ENCODE assay signal across 21 cellular contexts in the genomic region with DNA sequence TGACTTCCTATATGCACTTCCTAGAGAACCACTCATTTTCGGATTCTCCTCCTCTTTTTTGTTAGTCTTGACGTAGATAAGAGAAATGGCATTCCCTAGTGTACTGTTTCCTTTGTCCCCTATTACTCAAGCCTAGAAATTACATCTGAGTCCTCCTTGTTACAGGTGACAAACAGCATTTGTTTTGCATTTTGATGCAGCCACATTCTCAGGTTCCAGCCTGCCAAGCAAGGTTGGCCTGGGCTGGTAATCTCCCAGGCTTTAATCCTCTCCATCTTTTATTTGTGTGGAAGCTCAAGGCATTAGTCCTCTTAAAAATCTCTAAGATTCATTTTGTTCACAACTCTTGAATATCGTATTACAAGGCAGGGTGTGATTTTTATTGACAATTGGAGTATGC.
A peak's percentile ranks its signal among the peaks of the same experiment; 100 is the strongest.
DNase-seq lines count a peak whose midpoint lies in the region; ATAC-seq and TF ChIP-seq lines count a peak whose summit lies in the region.
"Had no signal": no experiment of that assay in that cellular context is flagged by ENCODE, and none has a peak within 500 bp of the region (broad histone marks: within the 10 kb centered on the region; RNA-seq: fewer than 3 reads in every experiment).

No MANE protein-coding gene starts in this region.

- H3K4me1 ChIP-seq in GM23338 (ENCODE audit: insufficient read depth), result peaks cover 5% of the 10 kb centered on the region; the same call in 1 of the 2 replicates

- TF ChIP-seq CTCF in GM23338 (conservative IDR thresholded peaks at IDR 0.05; ENCODE audit: low read depth in 2 of 2) (no peak), WTC11 (IDR thresholded peaks at IDR 0.05) (no peak), foreskin fibroblast (IDR thresholded peaks at IDR 0.05; ENCODE audit: low read depth, low read length) (no peak)

- H3K27ac ChIP-seq in GM23338 (ENCODE audit: low read depth), result no peak overlapping the region
- H3K27ac ChIP-seq: ovary, RWPE1, SJSA1, tibial nerve had no signal

- peaks cover 4% of the 10 kb centered on the region for H3K27me3 Mint-ChIP-seq in GM23338 (ENCODE audit: insufficient read depth, low read depth, poor library complexity)
- no peaks in the 10 kb centered on the region for H3K27me3 Mint-ChIP-seq in WTC11 (ENCODE audit: low read depth)

- no peak overlapping the region; the same call in 1 of the 2 replicates for H3K27ac Mint-ChIP-seq in GM23338
- H3K27ac Mint-ChIP-seq in WTC11, result peak overlapping the region; percentile 53
- H3K27ac Mint-ChIP-seq in activated naive CD4-positive, alpha-beta T cell treated with anti-CD3 and anti-CD28 coated beads, Interleukin-2, amount 50 U/mL, for 72 hours, result no peak overlapping the region
- H3K27ac Mint-ChIP-seq: activated CD4-positive, alpha-beta T cell treated with anti-CD3 and anti-CD28 coated beads, Interleukin-2, amount 10 ng/mL, durations not matched to agents 7 days and 5 days; activated naive CD8-positive, alpha-beta T cell treated with anti-CD3 and anti-CD28 coated beads, Interleukin-2, amount 10 ng/mL, durations not matched to agents 7 days and 5 days; memory B cell; nephron progenitor cell had no signal

- H3K9me3 Mint-ChIP-seq in GM23338 (no peaks in the 10 kb centered on the region), WTC11 (no peaks in the 10 kb centered on the region)
- H3K9me3 Mint-ChIP-seq in activated naive CD4-positive, alpha-beta T cell treated with anti-CD3 and anti-CD28 coated beads, Interleukin-2, amount 50 U/mL, for 72 hours, result no peaks in the 10 kb centered on the region
- H3K9me3 Mint-ChIP-seq: activated CD4-positive, alpha-beta T cell treated with anti-CD3 and anti-CD28 coated beads, Interleukin-2, amount 10 ng/mL, durations not matched to agents 7 days and 5 days; activated naive CD8-positive, alpha-beta T cell treated with anti-CD3 and anti-CD28 coated beads, Interleukin-2, amount 10 ng/mL, durations not matched to agents 7 days and 5 days; nephron progenitor cell had no signal

- no peaks in the 10 kb centered on the region for H3K79me2 ChIP-seq in GM23338 (replicated peaks; ENCODE audit: insufficient read depth)

- H3K27me3 ChIP-seq in GM23338 (ENCODE audit: insufficient read depth), result no peaks in the 10 kb centered on the region
- H3K27me3 ChIP-seq: ovary, SJSA1, tibial nerve had no signal

- ATAC-seq in GM23338, result peak; percentile 69
- ATAC-seq in WTC11, result peak; percentile 75
- ATAC-seq in activated naive CD4-positive, alpha-beta T cell treated with anti-CD3 and anti-CD28 coated beads, Interleukin-2, amount 50 U/mL, for 72 hours, result no peak

- H3K4me2 ChIP-seq in GM23338, result no peak overlapping the region

- H3F3A ChIP-seq in GM23338 (replicated peaks; ENCODE audit: low read depth), result no peaks in the 10 kb centered on the region

- H3K4me3 Mint-ChIP-seq in GM23338 (no peak overlapping the region), WTC11 (no peak overlapping the region)
- H3K4me3 Mint-ChIP-seq: activated CD4-positive, alpha-beta T cell treated with anti-CD3 and anti-CD28 coated beads, Interleukin-2, amount 10 ng/mL, durations not matched to agents 7 days and 5 days; activated naive CD8-positive, alpha-beta T cell treated with anti-CD3 and anti-CD28 coated beads, Interleukin-2, amount 10 ng/mL, durations not matched to agents 7 days and 5 days; memory B cell; nephron progenitor cell had no signal

- CTCF ChIA-PET in WTC11 (lab: Charles Lee), result no interaction called here

- H3K4me1 Mint-ChIP-seq in GM23338 (peaks cover 16% of the 10 kb centered on the region), WTC11 (peaks cover 34% of the 10 kb centered on the region)
- H3K4me1 Mint-ChIP-seq: activated CD4-positive, alpha-beta T cell treated with anti-CD3 and anti-CD28 coated beads, Interleukin-2, amount 10 ng/mL, durations not matched to agents 7 days and 5 days; activated naive CD8-positive, alpha-beta T cell treated with anti-CD3 and anti-CD28 coated beads, Interleukin-2, amount 10 ng/mL, durations not matched to agents 7 days and 5 days; memory B cell had no signal

- H4K20me1 ChIP-seq in GM23338 (replicated peaks; ENCODE audit: insufficient read depth), result no peaks in the 10 kb centered on the region

- POLR2A ChIA-PET in WTC11 (lab: Charles Lee), result no interaction called here

- DNase-seq in D341Med (ENCODE audit: low spot score) (peak; percentile 50), GM23338 (ENCODE audit: low spot score) (peak; percentile 62), NCI-H2227 (lab: John Stamatoyannopoulos, UW; ENCODE audit: unreplicated experiment) (peak; percentile 57), WTC11 (ENCODE audit: low spot score) (no peak), globus pallidus (ENCODE audit: low spot score) (no peak), foreskin fibroblast (no peak)
- no peak for DNase-seq in activated naive CD4-positive, alpha-beta T cell treated with anti-CD3 and anti-CD28 coated beads, Interleukin-2, amount 50 U/mL, for 72 hours (ENCODE audit: low spot score in 2 of 2)
- DNase-seq: activated CD4-positive, alpha-beta T cell treated with anti-CD3 and anti-CD28 coated beads, Interleukin-2, amount 10 ng/mL, durations not matched to agents 7 days and 5 days; activated effector memory CD4-positive, alpha-beta T cell treated with Interleukin-2 at 50 U/mL for 16 hours; activated naive CD8-positive, alpha-beta T cell treated with anti-CD3 and anti-CD28 coated beads, Interleukin-2, amount 10 ng/mL, durations not matched to agents 7 days and 5 days; aorta; DND-41; IMR-90; NCI-H1930; nephron progenitor cell; ovary; stimulated activated CD4-positive, alpha-beta T cell treated with anti-CD3 and anti-CD28 coated beads, Interleukin-4, amount 100 ng/mL, for 4 hours had no signal

- no peak overlapping the region for H3K4me3 ChIP-seq in GM23338
- no peak overlapping the region for H3K4me3 ChIP-seq in foreskin fibroblast (ENCODE audit: low read depth in 1 of 2, low read length in 2 of 2)
- H3K4me3 ChIP-seq: ovary, SJSA1, tibial nerve had no signal

- H3K9me2 ChIP-seq in GM23338 (ENCODE audit: insufficient read depth), result no peaks in the 10 kb centered on the region

- H3K36me3 Mint-ChIP-seq in GM23338 (ENCODE audit: low read depth) (no peaks in the 10 kb centered on the region), WTC11 (no peaks in the 10 kb centered on the region)
- no peaks in the 10 kb centered on the region for H3K36me3 Mint-ChIP-seq in activated naive CD4-positive, alpha-beta T cell treated with anti-CD3 and anti-CD28 coated beads, Interleukin-2, amount 50 U/mL, for 72 hours
- H3K36me3 Mint-ChIP-seq: activated naive CD8-positive, alpha-beta T cell treated with anti-CD3 and anti-CD28 coated beads, Interleukin-2, amount 10 ng/mL, durations not matched to agents 7 days and 5 days; memory B cell had no signal

- H3K36me3 ChIP-seq in GM23338 (ENCODE audit: insufficient read depth), result no peaks in the 10 kb centered on the region
- H3K36me3 ChIP-seq: ovary, SJSA1, tibial nerve had no signal

- no peak overlapping the region for H2AFZ ChIP-seq in GM23338

TF ChIP-seq in GM23338, 12 proteins besides CTCF, POLR2A, EP300 and RAD21 (continues in another document):
- TF ChIP-seq EZH2phosphoT487 (IDR thresholded peaks at IDR 0.05; ENCODE audit: unreplicated experiment), result no peak

TF ChIP-seq in WTC11, 78 proteins besides CTCF, POLR2A, EP300 and RAD21:
- no peak for TF ChIP-seq NFYB (CRISPR knock-in tag; conservative IDR thresholded peaks at IDR 0.05; ENCODE audit: low read depth)
- TF ChIP-seq MXD4 (CRISPR knock-in tag; IDR thresholded peaks at IDR 0.05; ENCODE audit: borderline replicate concordance), result no peak
- TF ChIP-seq FOXJ3 (CRISPR knock-in tag; IDR thresholded peaks at IDR 0.05; ENCODE audit: borderline replicate concordance), result no peak
- no peak for TF ChIP-seq FOXK1 (CRISPR knock-in tag; IDR thresholded peaks at IDR 0.05)
- TF ChIP-seq ZNF232 (CRISPR knock-in tag; IDR thresholded peaks at IDR 0.05), result no peak
TF ChIP-seq in WTC11: peak in this region for 0.

Comparison
In these comparisons a context has a peak if more than half of its experiments do, and no peak if none do; other contexts are left out.
1. DNase-seq: peak in D341Med (single experiment), GM23338 (single experiment) and NCI-H2227 (single experiment); none in WTC11 (single experiment), globus pallidus (single experiment), activated naive CD4-positive, alpha-beta T cell treated with anti-CD3 and anti-CD28 coated beads, Interleukin-2, amount 50 U/mL, for 72 hours (0 of 2) and foreskin fibroblast (0 of 2).
2. ATAC-seq: peak in GM23338 (single experiment) and WTC11 (single experiment); none in activated naive CD4-positive, alpha-beta T cell treated with anti-CD3 and anti-CD28 coated beads, Interleukin-2, amount 50 U/mL, for 72 hours (0 of 2).